Comparison of ENCODE assay signal across 17 cellular contexts in genomic region chr3:151795276-151795675, GRCh38. TPM values are rescaled to one million over a fixed set of nuclear protein-coding genes. Genes with fewer than 3 reads are reported as not detected.
DNase-seq lines count a peak whose midpoint lies in the region; ATAC-seq and TF ChIP-seq lines count a peak whose summit lies in the region.
"Had no signal": no experiment of that assay in that cellular context is flagged by ENCODE, and none has a peak within 500 bp of the region (broad histone marks: within the 10 kb centered on the region; RNA-seq: fewer than 3 reads in every experiment).

No MANE protein-coding gene starts in this region.

- no peaks in the 10 kb centered on the region for H3K9me3 ChIP-seq in smooth muscle cell (replicated peaks; ENCODE audit: low read depth)
- H3K9me3 ChIP-seq: neutrophil had no signal

- no peak overlapping the region for H3K27ac Mint-ChIP-seq in stimulated activated memory B cell treated with anti-CD40 and anti-IgM and Interleukin-4, amounts not matched to agents 10 μg/mL and 1 μg/mL and 100 μg/mL, for 72 hours
- no peak overlapping the region for H3K27ac Mint-ChIP-seq in T-cell
- H3K27ac Mint-ChIP-seq: IgD-negative memory B cell had no signal

- no peaks in the 10 kb centered on the region for H3K36me3 Mint-ChIP-seq in stimulated activated memory B cell treated with anti-CD40 and anti-IgM and Interleukin-4, amounts not matched to agents 10 μg/mL and 1 μg/mL and 100 μg/mL, for 72 hours
- no peaks in the 10 kb centered on the region for H3K36me3 Mint-ChIP-seq in T-cell
- H3K36me3 Mint-ChIP-seq: IgD-negative memory B cell had no signal

- no peak for TF ChIP-seq CTCF in RWPE1 (conservative IDR thresholded peaks at IDR 0.05; ENCODE audit: low read depth)
- no peak for TF ChIP-seq CTCF in fibroblast of mammary gland (conservative IDR thresholded peaks at IDR 0.05; ENCODE audit: control insufficient read depth, insufficient read depth, low read depth, low read length)
- no peak for TF ChIP-seq CTCF in smooth muscle cell (IDR thresholded peaks at IDR 0.05; ENCODE audit: borderline replicate concordance, insufficient read depth, poor library complexity, severe bottlenecking)

- H3K79me2 ChIP-seq in smooth muscle cell (ENCODE audit: low read depth) = no peaks in the 10 kb centered on the region

- 42% methylated on average over 4 of the region's 4 CpGs for WGBS in smooth muscle cell (ENCODE audit: low lambda C conversion rate)

- no peak overlapping the region for H3K4me3 Mint-ChIP-seq in stimulated activated memory B cell treated with anti-CD40 and anti-IgM and Interleukin-4, amounts not matched to agents 10 μg/mL and 1 μg/mL and 100 μg/mL, for 72 hours
- no peak overlapping the region for H3K4me3 Mint-ChIP-seq in T-cell
- H3K4me3 Mint-ChIP-seq: IgD-negative memory B cell had no signal

- no peak for ATAC-seq in stimulated activated memory B cell treated with anti-CD40 and anti-IgM and Interleukin-4, amounts not matched to agents 10 μg/mL and 1 μg/mL and 100 μg/mL, for 72 hours
- ATAC-seq in T-cell (replicated peaks in 1 of 4) = no peak

- peak; percentile 54 for DNase-seq in GM04504 (ENCODE audit: low read depth)
- peak; percentile 64 for DNase-seq in RWPE1 (ENCODE audit: low spot score)
- DNase-seq in fibroblast of mammary gland (ENCODE audit: low read depth) = peak; percentile 91
- DNase-seq in smooth muscle cell (lab: John Stamatoyannopoulos, UW; ENCODE audit: unreplicated experiment) = no peak
- DNase-seq in activated T-cell treated with anti-CD3 and anti-CD28 coated beads, Interleukin-2, amount 50 U/mL, for 1 hour = no peak
- no peak for DNase-seq in central memory CD4-positive, alpha-beta T cell
- DNase-seq in T-cell = no peak
- DNase-seq: activated gamma-delta T cell, NCI-H1417 treated with DMSO at 0.1 percent for 48 hours, NCI-H526 treated with DMSO at 0.1 percent for 48 hours, SIG-M5 had no signal

- H3K4me3 ChIP-seq in fibroblast of mammary gland (ENCODE audit: control insufficient read depth, low read depth, low read length) (no peak overlapping the region), smooth muscle cell (no peak overlapping the region)
- H3K4me3 ChIP-seq: cardiac muscle cell, lung had no signal

- H3K27me3 Mint-ChIP-seq in stimulated activated memory B cell treated with anti-CD40 and anti-IgM and Interleukin-4, amounts not matched to agents 10 μg/mL and 1 μg/mL and 100 μg/mL, for 72 hours = no peaks in the 10 kb centered on the region
- H3K27me3 Mint-ChIP-seq in T-cell = peaks cover 3 to 4% of the 10 kb centered on the region in 2 donors

- H3K9me3 Mint-ChIP-seq in stimulated activated memory B cell treated with anti-CD40 and anti-IgM and Interleukin-4, amounts not matched to agents 10 μg/mL and 1 μg/mL and 100 μg/mL, for 72 hours = peaks cover 3% of the 10 kb centered on the region
- no peaks in the 10 kb centered on the region for H3K9me3 Mint-ChIP-seq in T-cell
- H3K9me3 Mint-ChIP-seq: IgD-negative memory B cell had no signal

- peaks cover 1% of the 10 kb centered on the region for H3F3A ChIP-seq in smooth muscle cell (ENCODE audit: low read depth)

- H4K20me1 ChIP-seq in smooth muscle cell (ENCODE audit: low read depth) = no peaks in the 10 kb centered on the region

- no peaks in the 10 kb centered on the region for H3K36me3 ChIP-seq in smooth muscle cell (ENCODE audit: low read depth)
- H3K36me3 ChIP-seq: cardiac muscle cell, neutrophil had no signal

- POLR2A ChIA-PET in RWPE1 (lab: Yijun Ruan, JAX; ENCODE audit: low non-redundant PET) (no interaction called here), T-cell (lab: Charles Lee) (no interaction called here)

- peaks cover 2% of the 10 kb centered on the region for H3K4me1 ChIP-seq in smooth muscle cell (ENCODE audit: low read depth)

- H2AFZ ChIP-seq in smooth muscle cell (ENCODE audit: low read depth) = no peak overlapping the region

- H3K4me1 Mint-ChIP-seq in stimulated activated memory B cell treated with anti-CD40 and anti-IgM and Interleukin-4, amounts not matched to agents 10 μg/mL and 1 μg/mL and 100 μg/mL, for 72 hours = no peaks in the 10 kb centered on the region
- no peaks in the 10 kb centered on the region for H3K4me1 Mint-ChIP-seq in T-cell
- H3K4me1 Mint-ChIP-seq: IgD-negative memory B cell had no signal

- no peaks in the 10 kb centered on the region for H3K27me3 ChIP-seq in smooth muscle cell (ENCODE audit: low read depth)
- H3K27me3 ChIP-seq: cardiac muscle cell, neutrophil had no signal

- no peak overlapping the region for H3K9ac ChIP-seq in smooth muscle cell (ENCODE audit: low read depth)

- H3K27ac ChIP-seq in RWPE1 (peak overlapping the region; percentile 67), smooth muscle cell (ENCODE audit: low read depth) (peak overlapping the region; percentile 60)
- H3K27ac ChIP-seq: cardiac muscle cell, neutrophil had no signal

- CTCF ChIA-PET in RWPE1 (lab: Yijun Ruan, JAX) = no interaction called here
- CTCF ChIA-PET in T-cell (lab: Charles Lee) = no interaction called here

- H3K4me2 ChIP-seq in smooth muscle cell = no peak overlapping the region

RNA-seq across cellular contexts. Expression of gene AADAC, which starts 18.6 kb away (rescaled TPM):
- 0.54 and 0.58 TPM in 2 replicates for total RNA-seq in smooth muscle cell
- polyA plus RNA-seq in smooth muscle cell = 0.67 TPM in 1 of 2 replicates, not detected in the other
- under 1 TPM in 3 of 5 donors, not detected in 2; 0.20 to 0.38 (median 0.25) TPM for total RNA-seq in T-cell
- total RNA-seq: cardiac muscle cell, temporal lobe had no signal
- polyA plus RNA-seq: IgD-negative memory B cell had no signal

Comparison
In these comparisons a context has a peak if more than half of its experiments do, and no peak if none do; other contexts are left out.
1. DNase-seq: peak in GM04504 (single experiment), RWPE1 (single experiment) and fibroblast of mammary gland (single experiment); none in smooth muscle cell (single experiment), activated T-cell treated with anti-CD3 and anti-CD28 coated beads, Interleukin-2, amount 50 U/mL, for 1 hour (single experiment), central memory CD4-positive, alpha-beta T cell (single experiment) and T-cell (0 of 34).